1 cellular context compared by ENCODE assay signal in the genomic region with DNA sequence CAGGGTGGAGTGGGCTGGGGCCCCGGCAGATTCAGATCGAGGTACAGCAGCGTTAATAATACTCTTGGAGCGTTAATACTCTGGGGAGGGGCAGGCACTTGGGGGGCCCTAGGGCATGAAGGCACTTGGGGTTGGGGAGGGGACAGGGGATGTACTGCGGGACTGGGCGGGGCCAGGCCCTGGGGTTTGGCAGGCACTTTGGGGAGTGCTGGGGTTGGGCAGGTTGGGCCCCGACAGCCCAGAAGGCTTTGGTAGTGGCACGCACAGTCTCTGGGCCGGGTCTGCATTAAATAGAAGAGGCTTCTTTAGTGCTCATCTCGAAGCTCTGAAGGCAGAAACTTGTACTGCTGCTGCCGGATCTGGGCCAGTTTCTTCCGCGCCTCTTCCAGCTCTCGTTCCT.
TF ChIP-seq lines count a peak whose summit lies in the region.

No MANE protein-coding gene starts in this region.

TF ChIP-seq in HepG2, 621 proteins besides CTCF, POLR2A, EP300 and RAD21:
- TF ChIP-seq ZNF605 (CRISPR knock-in tag; IDR thresholded peaks at IDR 0.05) (no peak), SMARCE1 (IDR thresholded peaks at IDR 0.05; ENCODE audit: borderline replicate concordance) (no peak), ZNF333 (CRISPR knock-in tag; IDR thresholded peaks at IDR 0.05; ENCODE audit: borderline replicate concordance) (no peak)
